Comparison of ENCODE assay signal across 23 cellular contexts in genomic region chr17:64001091-64001579, GRCh38. TPM values are rescaled to one million over a fixed set of nuclear protein-coding genes. Genes with fewer than 3 reads are reported as not detected.
DNase-seq lines count a peak whose midpoint lies in the region; ATAC-seq and TF ChIP-seq lines count a peak whose summit lies in the region.
"Had no signal": no experiment of that assay in that cellular context is flagged by ENCODE, and none has a peak within 500 bp of the region (broad histone marks: within the 10 kb centered on the region; RNA-seq: fewer than 3 reads in every experiment).

No MANE protein-coding gene starts in this region.

- H3K27ac ChIP-seq in heart left ventricle, result peak overlapping the region; percentile 66 to 92 (median 76)
- no peak overlapping the region for H3K27ac ChIP-seq in neural progenitor cell
- no peak overlapping the region for H3K27ac ChIP-seq in vagina
- H3K27ac ChIP-seq: thoracic aorta had no signal

- H2AFZ ChIP-seq in neural progenitor cell (replicated peaks), result no peak overlapping the region

- H3K36me3 ChIP-seq in heart left ventricle (peaks cover 0 to 25% (median 10%) of the 10 kb centered on the region in 9 donors), neural progenitor cell (no peaks in the 10 kb centered on the region), vagina (no peaks in the 10 kb centered on the region)
- H3K36me3 ChIP-seq: thoracic aorta had no signal

- no peaks in the 10 kb centered on the region for H4K20me1 ChIP-seq in neural progenitor cell (ENCODE audit: low read depth)

- no peak overlapping the region for H3K9ac ChIP-seq in neural progenitor cell

- TF ChIP-seq POLR2A in heart left ventricle (IDR thresholded peaks at IDR 0.05) (no peak), vagina (IDR thresholded peaks at IDR 0.05) (no peak)

- peaks cover 36% of the 10 kb centered on the region for H3K36me3 Mint-ChIP-seq in dendritic cell treated with granulocyte-macrophage colony-stimulating factor and Interleukin-4, amounts not matched to agents 40 ng/mL and 50 ng/mL, for 4 days (ENCODE audit: low read depth)
- H3K36me3 Mint-ChIP-seq in neural progenitor cell, result no peaks in the 10 kb centered on the region
- peaks cover 28 to 36% of the 10 kb centered on the region in 2 donors for H3K36me3 Mint-ChIP-seq in stimulated activated naive B cell treated with anti-CD40 and anti-IgM and Interleukin-4, amounts not matched to agents 10 μg/mL and 1 μg/mL and 100 μg/mL, for 72 hours
- H3K36me3 Mint-ChIP-seq: brain had no signal

- H3K4me3 Mint-ChIP-seq in dendritic cell treated with granulocyte-macrophage colony-stimulating factor and Interleukin-4, amounts not matched to agents 40 ng/mL and 50 ng/mL, for 4 days, result no peak overlapping the region
- H3K4me3 Mint-ChIP-seq in neural progenitor cell, result no peak overlapping the region
- no peak overlapping the region for H3K4me3 Mint-ChIP-seq in stimulated activated naive B cell treated with anti-CD40 and anti-IgM and Interleukin-4, amounts not matched to agents 10 μg/mL and 1 μg/mL and 100 μg/mL, for 72 hours
- H3K4me3 Mint-ChIP-seq: HFFc6 had no signal

- TF ChIP-seq CTCF in heart left ventricle (IDR thresholded peaks at IDR 0.05) (no peak), neural progenitor cell (IDR thresholded peaks at IDR 0.05) (no peak), vagina (IDR thresholded peaks at IDR 0.05) (no peak)

- H3K27me3 ChIP-seq in heart left ventricle (peaks cover 0 to 28% (median 12%) of the 10 kb centered on the region in 9 donors), neural progenitor cell (peaks cover 37% of the 10 kb centered on the region), vagina (no peaks in the 10 kb centered on the region)

- H3K4me1 ChIP-seq in heart left ventricle, result peaks cover 3 to 62% (median 32%) of the 10 kb centered on the region in 12 donors
- peaks cover 8% of the 10 kb centered on the region for H3K4me1 ChIP-seq in neural progenitor cell
- peaks cover 26% of the 10 kb centered on the region for H3K4me1 ChIP-seq in vagina

- H3K4me1 Mint-ChIP-seq in dendritic cell treated with granulocyte-macrophage colony-stimulating factor and Interleukin-4, amounts not matched to agents 40 ng/mL and 50 ng/mL, for 4 days (ENCODE audit: low read depth), result peaks cover 46% of the 10 kb centered on the region
- peaks cover 21% of the 10 kb centered on the region for H3K4me1 Mint-ChIP-seq in neural progenitor cell
- H3K4me1 Mint-ChIP-seq in stimulated activated naive B cell treated with anti-CD40 and anti-IgM and Interleukin-4, amounts not matched to agents 10 μg/mL and 1 μg/mL and 100 μg/mL, for 72 hours, result peaks cover 21 to 44% of the 10 kb centered on the region in 2 donors

- 78 to 81% (median 79%) methylated on average over 5 to 7 of the region's 7 CpGs for WGBS in heart left ventricle, 4 donors

- peak in 1 of 5 donors; percentile 51 for DNase-seq in heart left ventricle
- DNase-seq in Right ventricle myocardium inferior (ENCODE audit: missing footprints), result no peak
- peak; percentile 0 for DNase-seq in neural progenitor cell (ENCODE audit: low spot score)
- DNase-seq in vagina (ENCODE audit: extremely low spot score in 2 of 2), result peak; percentile 65 to 79
- no peak for DNase-seq in stimulated activated naive B cell treated with anti-CD40 and anti-IgM and Interleukin-4, amounts not matched to agents 10 μg/mL and 1 μg/mL and 100 μg/mL, for 72 hours
- DNase-seq in cerebellum (ENCODE audit: low spot score), result no peak
- DNase-seq: activated CD4-positive, alpha-beta T cell treated with anti-CD3 and anti-CD28 coated beads, Interleukin-2, amount 50 U/mL, for 48 hours; COR-L47; cortex of kidney; EL; erythroblast; HFFc6; KG1; kidney glomerular epithelial cell; midbrain; NCI-H1930; NCI-H446 treated with DMSO at 0.1 percent for 48 hours; NK-92 treated with Interleukin-12 subunit alpha and Interleukin-12 subunit beta, amount 100 ng/mL, for 24 hours had no signal

- peaks cover 42% of the 10 kb centered on the region for H3K27me3 Mint-ChIP-seq in dendritic cell treated with granulocyte-macrophage colony-stimulating factor and Interleukin-4, amounts not matched to agents 40 ng/mL and 50 ng/mL, for 4 days
- H3K27me3 Mint-ChIP-seq in neural progenitor cell (ENCODE audit: insufficient read depth, low read depth), result peaks cover 14% of the 10 kb centered on the region
- peaks cover 9 to 12% of the 10 kb centered on the region in 2 donors for H3K27me3 Mint-ChIP-seq in stimulated activated naive B cell treated with anti-CD40 and anti-IgM and Interleukin-4, amounts not matched to agents 10 μg/mL and 1 μg/mL and 100 μg/mL, for 72 hours

- H3K9me3 Mint-ChIP-seq in dendritic cell treated with granulocyte-macrophage colony-stimulating factor and Interleukin-4, amounts not matched to agents 40 ng/mL and 50 ng/mL, for 4 days, result no peaks in the 10 kb centered on the region
- no peaks in the 10 kb centered on the region for H3K9me3 Mint-ChIP-seq in neural progenitor cell
- no peaks in the 10 kb centered on the region for H3K9me3 Mint-ChIP-seq in stimulated activated naive B cell treated with anti-CD40 and anti-IgM and Interleukin-4, amounts not matched to agents 10 μg/mL and 1 μg/mL and 100 μg/mL, for 72 hours
- H3K9me3 Mint-ChIP-seq: brain, HFFc6 had no signal

- no peaks in the 10 kb centered on the region for H3K9me3 ChIP-seq in heart left ventricle
- H3K9me3 ChIP-seq in neural progenitor cell (ENCODE audit: low read depth), result no peaks in the 10 kb centered on the region
- no peaks in the 10 kb centered on the region for H3K9me3 ChIP-seq in vagina
- H3K9me3 ChIP-seq: thoracic aorta had no signal

- H3K4me2 ChIP-seq in neural progenitor cell, result no peak overlapping the region

- intact Hi-C loops in heart left ventricle (cut with DNase I) (no loop called here), Right ventricle myocardium inferior (cut with DNase I) (no loop called here), vagina (cut with DNase I) (no loop called here)
- intact Hi-C loops in dendritic cell treated with granulocyte-macrophage colony-stimulating factor and Interleukin-4, amounts not matched to agents 40 ng/mL and 50 ng/mL, for 4 days (cut with micrococcal nuclease), result no loop called here

- H3K79me2 ChIP-seq in neural progenitor cell (ENCODE audit: low read depth), result no peaks in the 10 kb centered on the region

- H3K4me3 ChIP-seq in heart left ventricle, result no peak overlapping the region
- no peak overlapping the region for H3K4me3 ChIP-seq in neural progenitor cell
- no peak overlapping the region for H3K4me3 ChIP-seq in vagina
- H3K4me3 ChIP-seq: thoracic aorta had no signal

- peak overlapping the region; percentile 64 for H3K27ac Mint-ChIP-seq in dendritic cell treated with granulocyte-macrophage colony-stimulating factor and Interleukin-4, amounts not matched to agents 40 ng/mL and 50 ng/mL, for 4 days
- H3K27ac Mint-ChIP-seq in neural progenitor cell, result no peak overlapping the region
- H3K27ac Mint-ChIP-seq in stimulated activated naive B cell treated with anti-CD40 and anti-IgM and Interleukin-4, amounts not matched to agents 10 μg/mL and 1 μg/mL and 100 μg/mL, for 72 hours, result no peak overlapping the region
- H3K27ac Mint-ChIP-seq: brain, HFFc6 had no signal

- H3F3A ChIP-seq in neural progenitor cell (ENCODE audit: low read depth), result no peaks in the 10 kb centered on the region

- ATAC-seq in heart left ventricle (no peak), Right ventricle myocardium inferior (no peak), GM19324 (IDR thresholded peaks at IDR 0.05; ENCODE audit: low FRiP score, unreplicated experiment) (no peak)
- ATAC-seq in stimulated activated naive B cell treated with anti-CD40 and anti-IgM and Interleukin-4, amounts not matched to agents 10 μg/mL and 1 μg/mL and 100 μg/mL, for 72 hours (replicated peaks), result no peak

RNA-seq across cellular contexts. Expression of gene PRR29, which starts 3.0 kb away (rescaled TPM):
- 1 to 10 TPM in 1 of 9 donors, under 1 TPM in 5, not detected in 3; 0.15 to 1.8 (median 0.34) TPM for total RNA-seq in heart left ventricle
- under 1 TPM; 0.15 to 0.19 TPM for polyA plus RNA-seq in heart left ventricle
- total RNA-seq in Right ventricle myocardium inferior, result 0.51 TPM
- total RNA-seq in neural progenitor cell (ENCODE audit: low replicate concordance), result 0.95 and 1.5 TPM in 2 replicates
- total RNA-seq in vagina, result not detected
- 2.5 TPM for total RNA-seq in cerebellum
- total RNA-seq: thoracic aorta had no signal

RNA-seq across cellular contexts. Expression of gene ICAM2, which starts 19.3 kb away (rescaled TPM):
- 100 to 1,000 TPM in 2 of 9 donors, 10 to 100 TPM in 7; 24.4 to 262 (median 33.0) TPM for total RNA-seq in heart left ventricle
- 10 to 100 TPM; 61.0 to 64.1 TPM for polyA plus RNA-seq in heart left ventricle
- total RNA-seq in Right ventricle myocardium inferior, result 38.0 TPM
- total RNA-seq in neural progenitor cell (ENCODE audit: low replicate concordance), result not detected in 2 replicates
- 55.7 TPM for total RNA-seq in vagina
- total RNA-seq in cerebellum, result 6.3 TPM

RNA-seq across cellular contexts. Expression of gene SCN4A, which starts 28.4 kb away (rescaled TPM):
- total RNA-seq in heart left ventricle, result 1 to 10 TPM in 4 of 9 donors, under 1 TPM in 5; 0.37 to 2.1 (median 0.67) TPM
- polyA plus RNA-seq in heart left ventricle, result 1 to 10 TPM in 1 of 2 donors, under 1 TPM in 1; 0.33 to 1.8 TPM
- total RNA-seq in Right ventricle myocardium inferior, result 0.32 TPM
- total RNA-seq in neural progenitor cell (ENCODE audit: low replicate concordance), result 1.8 and 4.2 TPM in 2 replicates
- 0.98 TPM for total RNA-seq in vagina
- total RNA-seq in cerebellum, result 0.09 TPM
- total RNA-seq: frontal cortex, HFFc6 had no signal

Comparison
In these comparisons a context has a peak if more than half of its experiments do, and no peak if none do; other contexts are left out.
1. DNase-seq: peak in neural progenitor cell (single experiment) and vagina (2 of 2); none in Right ventricle myocardium inferior (single experiment), stimulated activated naive B cell treated with anti-CD40 and anti-IgM and Interleukin-4, amounts not matched to agents 10 μg/mL and 1 μg/mL and 100 μg/mL, for 72 hours (single experiment) and cerebellum (single experiment).
2. H3K27ac ChIP-seq: peak in heart left ventricle (12 of 12); none in neural progenitor cell (single experiment) and vagina (single experiment).